In genomic region chr5:138755084-138755748, GRCh38 we compare ENCODE assay signal across 9 cellular contexts. TPM values are rescaled to one million over a fixed set of nuclear protein-coding genes. Genes with fewer than 3 reads are reported as not detected.
DNase-seq lines count a peak whose midpoint lies in the region; ATAC-seq, FAIRE-seq and TF ChIP-seq lines count a peak whose summit lies in the region.
"Had no signal": no experiment of that assay in that cellular context is flagged by ENCODE, and none has a peak within 500 bp of the region (broad histone marks: within the 10 kb centered on the region; RNA-seq: fewer than 3 reads in every experiment).

No MANE protein-coding gene starts in this region.

- no peak for TF ChIP-seq POLR2A in GM12891 (IDR thresholded peaks at IDR 0.05; ENCODE audit: low read depth, low read length)

- DNase-seq in memory B cell (ENCODE audit: low spot score in 2 of 2) (no peak), hypothalamus (lab: John Stamatoyannopoulos, UW) (no peak), inferior parietal cortex (ENCODE audit: extremely low spot score) (no peak), GM12891 (ENCODE audit: insufficient read length, low spot score) (no peak), dedifferentiated amniotic fluid mesenchymal stem cell (ENCODE audit: extremely low spot score) (no peak)
- DNase-seq: GF-D8 had no signal

- H3K9me3 Mint-ChIP-seq in activated T-helper 17 cell treated with anti-CD3 and anti-CD28 coated beads, Interleukin-2, amount 50 U/mL, for 72 hours: no peaks in the 10 kb centered on the region
- no peaks in the 10 kb centered on the region for H3K9me3 Mint-ChIP-seq in memory B cell

- TF ChIP-seq CTCF in 22Rv1 (IDR thresholded peaks at IDR 0.05): no peak

- H3K27ac ChIP-seq in 22Rv1: peak overlapping the region; percentile 96; the same call in 1 of the 2 replicates

- H3K36me3 Mint-ChIP-seq in activated T-helper 17 cell treated with anti-CD3 and anti-CD28 coated beads, Interleukin-2, amount 50 U/mL, for 72 hours (ENCODE audit: low read depth): peaks cover 35% of the 10 kb centered on the region
- H3K36me3 Mint-ChIP-seq in memory B cell: peaks cover 21% of the 10 kb centered on the region

- H3K4me1 Mint-ChIP-seq in activated T-helper 17 cell treated with anti-CD3 and anti-CD28 coated beads, Interleukin-2, amount 50 U/mL, for 72 hours: peaks cover 29% of the 10 kb centered on the region
- peaks cover 32% of the 10 kb centered on the region for H3K4me1 Mint-ChIP-seq in memory B cell

- H3K27ac Mint-ChIP-seq in activated T-helper 17 cell treated with anti-CD3 and anti-CD28 coated beads, Interleukin-2, amount 50 U/mL, for 72 hours: peak overlapping the region; percentile 88
- H3K27ac Mint-ChIP-seq in memory B cell: no peak overlapping the region

- H3K27me3 Mint-ChIP-seq in activated T-helper 17 cell treated with anti-CD3 and anti-CD28 coated beads, Interleukin-2, amount 50 U/mL, for 72 hours: peaks cover 13% of the 10 kb centered on the region
- no peaks in the 10 kb centered on the region for H3K27me3 Mint-ChIP-seq in memory B cell

- no peak for FAIRE-seq in GM12891 (lab: Jason Lieb, UNC)

- H3K4me3 Mint-ChIP-seq in activated T-helper 17 cell treated with anti-CD3 and anti-CD28 coated beads, Interleukin-2, amount 50 U/mL, for 72 hours: peak overlapping the region; percentile 89
- H3K4me3 Mint-ChIP-seq in memory B cell: peak overlapping the region; percentile 84

- ATAC-seq in GM18907 (IDR thresholded peaks at IDR 0.05; ENCODE audit: unreplicated experiment): peak; percentile 40
- ATAC-seq in activated T-helper 17 cell treated with anti-CD3 and anti-CD28 coated beads, Interleukin-2, amount 50 U/mL, for 72 hours (replicated peaks): peak; percentile 74
- no peak for ATAC-seq in memory B cell (ENCODE audit: low read depth)

TF ChIP-seq in GM12891, 5 proteins besides CTCF, POLR2A, EP300 and RAD21:
- no peak for TF ChIP-seq TAF1 (IDR thresholded peaks at IDR 0.05; ENCODE audit: low read depth, low read length)
- TF ChIP-seq PAX5 (IDR thresholded peaks at IDR 0.05; ENCODE audit: insufficient read depth, low read length, severe bottlenecking): no peak
- no peak for TF ChIP-seq POLR2AphosphoS5 (IDR thresholded peaks at IDR 0.05; ENCODE audit: low read depth, low read length)
- no peak for TF ChIP-seq POU2F2 (IDR thresholded peaks at IDR 0.05; ENCODE audit: low read depth, low read length)
- TF ChIP-seq SPI1 (IDR thresholded peaks at IDR 0.05; ENCODE audit: low read depth, low read length): no peak
TF ChIP-seq in GM12891: peak in this region for 0.

RNA-seq across cellular contexts. Expression of gene CTNNA1, which starts 2.0 kb away (rescaled TPM):
- 10 to 100 TPM; 63.6 to 92.1 TPM for total RNA-seq in activated T-helper 17 cell treated with anti-CD3 and anti-CD28 coated beads, Interleukin-2, amount 50 U/mL, for 72 hours
- 50.5 TPM for polyA plus RNA-seq in GM12891 (2012; ENCODE audit: low read depth, missing spikeins)
